Comparison of ENCODE assay signal across 8 cellular contexts in genomic region chr20:56393133-56393472, GRCh38.
DNase-seq lines count a peak whose midpoint lies in the region; ATAC-seq and TF ChIP-seq lines count a peak whose summit lies in the region.

No MANE protein-coding gene starts in this region.

- H3K4me1 ChIP-seq in rectal smooth muscle tissue (ENCODE audit: control insufficient read depth, insufficient read depth, low read length) = peaks cover 5% of the 10 kb centered on the region

- H3K27me3 ChIP-seq in rectal smooth muscle tissue (ENCODE audit: control insufficient read depth, insufficient read depth, low read length) = no peaks in the 10 kb centered on the region

- H3K36me3 ChIP-seq in rectal smooth muscle tissue (ENCODE audit: control insufficient read depth, insufficient read depth, low read length) = peaks cover 16% of the 10 kb centered on the region

- no peak for TF ChIP-seq POLR2A in erythroblast (IDR thresholded peaks at IDR 0.05; ENCODE audit: low read length)

- no peak overlapping the region for H3K9ac ChIP-seq in rectal smooth muscle tissue (ENCODE audit: low read length)

- in situ Hi-C loops in GM13977 (cut with MboI; ENCODE audit: low pct_unique_long_range_greater_than_20kb, low sequenced_read_pairs, unreplicated experiment) = no loop called here

- TF ChIP-seq CTCF in GM13977 (IDR thresholded peaks at IDR 0.05; ENCODE audit: extremely low read depth, insufficient read depth, missing control alignments) = no peak

- DNase-seq in GM13977 (ENCODE audit: low spot score) (peak; percentile 27), NCI-H2171 treated with DMSO at 0.1 percent for 48 hours (lab: John Stamatoyannopoulos, UW) (peak; percentile 67), erythroblast (lab: John Stamatoyannopoulos, UW) (peak; percentile 39 to 58), Ammon's horn (ENCODE audit: low spot score) (no peak)

- no peak overlapping the region for H3K27ac ChIP-seq in rectal smooth muscle tissue (ENCODE audit: low read depth, low read length)

- H3K4me3 ChIP-seq in rectal smooth muscle tissue (ENCODE audit: low read length) = peak overlapping the region; percentile 100

- no peak for ATAC-seq in HG02870 (IDR thresholded peaks at IDR 0.05; ENCODE audit: unreplicated experiment)
- ATAC-seq in GM18502 (IDR thresholded peaks at IDR 0.05; ENCODE audit: poor library complexity, unreplicated experiment) = no peak
- no peak for ATAC-seq in HG02678 (IDR thresholded peaks at IDR 0.05; ENCODE audit: unreplicated experiment)
